1 cellular context compared by ENCODE assay signal in the genomic region with DNA sequence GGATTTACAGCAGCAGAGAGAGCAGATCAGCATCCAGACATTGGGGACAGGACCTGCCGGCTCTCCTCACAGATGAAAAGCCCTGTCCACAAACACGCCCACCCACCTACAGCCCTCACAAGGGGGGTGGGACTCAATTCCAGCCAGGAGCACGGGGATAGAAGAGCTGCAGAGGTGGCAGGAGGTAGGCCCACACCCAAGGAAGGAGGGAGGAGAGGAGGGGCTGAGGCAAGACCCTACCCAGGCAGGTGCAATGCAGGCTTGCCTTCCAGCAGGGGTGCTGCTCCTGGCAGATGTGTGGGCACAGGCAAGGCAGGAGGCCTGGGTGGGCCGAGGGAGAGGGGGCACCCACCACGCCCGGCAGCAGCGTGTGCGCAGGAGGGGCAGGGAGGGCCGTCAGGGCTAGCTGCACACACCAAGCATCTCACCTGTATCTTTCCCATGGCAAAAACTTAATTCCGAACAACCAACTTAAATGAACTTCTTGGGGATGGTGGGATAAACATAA.
TF ChIP-seq lines count a peak whose summit lies in the region.

No MANE protein-coding gene starts in this region.

TF ChIP-seq in neural cell, 6 proteins besides CTCF, POLR2A, EP300 and RAD21 (continued from another document):
- TF ChIP-seq, protein P1, sequence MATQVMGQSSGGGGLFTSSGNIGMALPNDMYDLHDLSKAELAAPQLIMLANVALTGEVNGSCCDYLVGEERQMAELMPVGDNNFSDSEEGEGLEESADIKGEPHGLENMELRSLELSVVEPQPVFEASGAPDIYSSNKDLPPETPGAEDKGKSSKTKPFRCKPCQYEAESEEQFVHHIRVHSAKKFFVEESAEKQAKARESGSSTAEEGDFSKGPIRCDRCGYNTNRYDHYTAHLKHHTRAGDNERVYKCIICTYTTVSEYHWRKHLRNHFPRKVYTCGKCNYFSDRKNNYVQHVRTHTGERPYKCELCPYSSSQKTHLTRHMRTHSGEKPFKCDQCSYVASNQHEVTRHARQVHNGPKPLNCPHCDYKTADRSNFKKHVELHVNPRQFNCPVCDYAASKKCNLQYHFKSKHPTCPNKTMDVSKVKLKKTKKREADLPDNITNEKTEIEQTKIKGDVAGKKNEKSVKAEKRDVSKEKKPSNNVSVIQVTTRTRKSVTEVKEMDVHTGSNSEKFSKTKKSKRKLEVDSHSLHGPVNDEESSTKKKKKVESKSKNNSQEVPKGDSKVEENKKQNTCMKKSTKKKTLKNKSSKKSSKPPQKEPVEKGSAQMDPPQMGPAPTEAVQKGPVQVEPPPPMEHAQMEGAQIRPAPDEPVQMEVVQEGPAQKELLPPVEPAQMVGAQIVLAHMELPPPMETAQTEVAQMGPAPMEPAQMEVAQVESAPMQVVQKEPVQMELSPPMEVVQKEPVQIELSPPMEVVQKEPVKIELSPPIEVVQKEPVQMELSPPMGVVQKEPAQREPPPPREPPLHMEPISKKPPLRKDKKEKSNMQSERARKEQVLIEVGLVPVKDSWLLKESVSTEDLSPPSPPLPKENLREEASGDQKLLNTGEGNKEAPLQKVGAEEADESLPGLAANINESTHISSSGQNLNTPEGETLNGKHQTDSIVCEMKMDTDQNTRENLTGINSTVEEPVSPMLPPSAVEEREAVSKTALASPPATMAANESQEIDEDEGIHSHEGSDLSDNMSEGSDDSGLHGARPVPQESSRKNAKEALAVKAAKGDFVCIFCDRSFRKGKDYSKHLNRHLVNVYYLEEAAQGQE (IDR thresholded peaks at IDR 0.05; ENCODE audit: borderline replicate concordance): no peak
TF ChIP-seq in neural cell: peak in this region for 0.
